8 cellular contexts compared by ENCODE assay signal in the genomic region with DNA sequence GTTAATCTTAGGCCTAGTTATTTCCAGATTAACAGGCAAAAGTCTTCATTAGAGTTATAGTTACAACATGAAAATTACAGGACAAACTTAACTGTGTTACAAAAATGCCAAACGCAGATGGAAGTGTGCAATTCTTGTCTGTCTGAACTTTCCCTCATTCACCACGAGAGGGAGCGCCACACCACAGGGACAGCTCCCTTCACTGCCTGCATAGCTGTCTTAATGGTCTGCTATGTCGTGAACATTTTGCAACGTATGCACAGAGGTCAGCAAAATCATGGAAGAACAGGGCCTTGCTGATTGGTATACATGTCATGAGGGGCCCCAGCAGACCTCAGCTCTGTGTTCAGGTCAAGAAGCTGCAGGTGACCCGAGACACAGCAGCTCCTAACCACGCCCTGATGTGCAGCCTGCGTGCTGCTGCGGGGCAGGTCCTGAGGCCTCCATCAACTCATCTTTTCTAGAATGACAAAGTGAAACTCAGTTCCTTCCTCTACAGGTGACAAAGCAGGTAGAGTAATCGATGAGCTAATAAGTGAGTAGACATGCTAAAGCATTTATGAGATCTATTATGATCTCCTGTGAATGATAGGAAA.
DNase-seq lines count a peak whose midpoint lies in the region; ATAC-seq and TF ChIP-seq lines count a peak whose summit lies in the region.

No MANE protein-coding gene starts in this region.

- H3K27ac ChIP-seq in IMR-90 (ENCODE audit: insufficient read depth, low read length) (no peak overlapping the region), OCI-LY3 (ENCODE audit: low read length) (no peak overlapping the region), esophagus muscularis mucosa (replicated peaks in 1 of 4) (no peak overlapping the region)

- no peaks in the 10 kb centered on the region for H3K4me1 Mint-ChIP-seq in natural killer cell

- TF ChIP-seq RAD21 in IMR-90 (IDR thresholded peaks at IDR 0.05; ENCODE audit: low read length), result peak; percentile 99

- no peak overlapping the region for H3K27ac Mint-ChIP-seq in natural killer cell

- H3K36me3 Mint-ChIP-seq in natural killer cell, result no peaks in the 10 kb centered on the region

- TF ChIP-seq CTCF in IMR-90 (conservative IDR thresholded peaks at IDR 0.05; ENCODE audit: low read depth, low read length) (peak; percentile 97), OCI-LY3 (IDR thresholded peaks at IDR 0.05; ENCODE audit: low read depth, low read length) (peak; percentile 100), esophagus muscularis mucosa (IDR thresholded peaks at IDR 0.05) (peak; percentile 86 to 89 (median 88)), natural killer cell (IDR thresholded peaks at IDR 0.05) (peak; percentile 73)

- H3K18ac ChIP-seq in IMR-90 (ENCODE audit: low read depth, low read length), result no peak overlapping the region

- H3K9me3 Mint-ChIP-seq in natural killer cell, result no peaks in the 10 kb centered on the region

- no peak overlapping the region; the same call in 1 of the 2 replicates for H3K4ac ChIP-seq in IMR-90 (ENCODE audit: low read depth, low read length)

- no peak overlapping the region for H2AK5ac ChIP-seq in IMR-90 (ENCODE audit: low read depth, low read length)

- no peaks in the 10 kb centered on the region for H3K9me1 ChIP-seq in IMR-90 (ENCODE audit: insufficient read depth, low read length)

- POLR2A ChIA-PET in IMR-90 (lab: Charles Lee; ENCODE audit: unreplicated experiment), result no interaction called here

- H3K79me2 ChIP-seq in OCI-LY3 (ENCODE audit: low read length), result no peaks in the 10 kb centered on the region

- H3K4me2 ChIP-seq in IMR-90 (ENCODE audit: low read depth, low read length) (no peak overlapping the region), OCI-LY3 (ENCODE audit: low read length) (peak overlapping the region; percentile 82)

- CTCF ChIA-PET in IMR-90 (lab: Yijun Ruan, JAX), result interaction anchor here (0.6 to 1.8 kb wide), 11 partner anchors 17 to 310 kb away, joined by 3 to 12 read pairs (median 3); a partner anchor contains a TSS

- peak; percentile 68 for ATAC-seq in GM19463 (IDR thresholded peaks at IDR 0.05; ENCODE audit: unreplicated experiment)
- peak; percentile 100 for ATAC-seq in IMR-90 (ENCODE audit: low read depth)
- ATAC-seq in natural killer cell, result peak in 2 of 3 donors; percentile 76 to 91
- peak; percentile 82 for ATAC-seq in stimulated activated naive CD8-positive, alpha-beta T cell treated with anti-CD3 and anti-CD28 coated beads, Interleukin-15, Interleukin-2, amounts not matched to agents 100 U/mL and 50 U/mL, for 24 hours

- H3K9me3 ChIP-seq in IMR-90 (ENCODE audit: control insufficient read depth, insufficient read depth, low read length), result peaks cover 7% of the 10 kb centered on the region
- peaks cover 16% of the 10 kb centered on the region for H3K9me3 ChIP-seq in OCI-LY3 (ENCODE audit: insufficient read depth, low read length)
- no peaks in the 10 kb centered on the region for H3K9me3 ChIP-seq in esophagus muscularis mucosa

- no TSS peak for BruUV-seq in IMR-90 (replicated peaks; lab: Mats Ljungman, UMichigan)

- no peak overlapping the region for H3K23ac ChIP-seq in IMR-90 (ENCODE audit: low read depth, low read length)

- H2BK20ac ChIP-seq in IMR-90 (ENCODE audit: low read depth, low read length), result no peak overlapping the region

- in situ Hi-C loops in IMR-90 (cut with MboI; ENCODE audit: low sequenced_read_pairs), result loop anchor here (5.0 to 25.0 kb wide), 2 partner anchors 240 to 605 kb away; no protein-coding TSS in a partner anchor

- no peaks in the 10 kb centered on the region for H4K20me1 ChIP-seq in IMR-90 (ENCODE audit: insufficient read depth, low read length)
- no peaks in the 10 kb centered on the region for H4K20me1 ChIP-seq in OCI-LY3 (ENCODE audit: insufficient read depth, low read length)

- H3K4me1 ChIP-seq in IMR-90 (ENCODE audit: control insufficient read depth, insufficient read depth, low read length), result no peaks in the 10 kb centered on the region
- H3K4me1 ChIP-seq in OCI-LY3 (ENCODE audit: low read length), result peaks cover 13% of the 10 kb centered on the region
- peaks cover 0 to 7% (median 6%) of the 10 kb centered on the region in 4 donors for H3K4me1 ChIP-seq in esophagus muscularis mucosa

- dilution Hi-C loops in IMR-90 (cut with HindIII; ENCODE audit: low sequenced_read_pairs, unreplicated experiment), result no loop called here

- no peak overlapping the region for H4K5ac ChIP-seq in IMR-90 (ENCODE audit: low read depth, low read length)

- H2BK5ac ChIP-seq in IMR-90 (ENCODE audit: low read depth, low read length, poor library complexity, severe bottlenecking), result no peak overlapping the region

- H3K4me3 ChIP-seq in IMR-90 (ENCODE audit: insufficient read depth, low read depth, low read length) (no peak overlapping the region), OCI-LY3 (ENCODE audit: low read length) (peak overlapping the region; percentile 71), esophagus muscularis mucosa (no peak overlapping the region)

- intact Hi-C loops in IMR-90 (cut with micrococcal nuclease) (loop anchor here (1.0 to 10.0 kb wide), 7 partner anchors 161 to 880 kb away; no protein-coding TSS in a partner anchor), esophagus muscularis mucosa (cut with DNase I) (loop anchor here (5.0 to 10.0 kb wide), 3 partner anchors 160 to 247 kb away; a partner anchor contains a TSS), natural killer cell (cut with micrococcal nuclease) (loop anchor here (2.0 to 5.0 kb wide), 2 partner anchors 241 to 300 kb away; no protein-coding TSS in a partner anchor)

- no peaks in the 10 kb centered on the region for H3K79me1 ChIP-seq in IMR-90 (ENCODE audit: low read depth in 1 of 2, low read length in 2 of 2)

- H2AFZ ChIP-seq in IMR-90 (replicated peaks; ENCODE audit: low read length, poor library complexity) (peak overlapping the region; percentile 86), OCI-LY3 (ENCODE audit: low read depth, low read length) (peak overlapping the region; percentile 89)

- H2AK9ac ChIP-seq in IMR-90 (replicated peaks; ENCODE audit: low read depth, low read length, poor library complexity), result peak overlapping the region; percentile 81

- H3K27me3 Mint-ChIP-seq in natural killer cell (ENCODE audit: low read depth in 2 of 2), result peaks cover 2 to 5% of the 10 kb centered on the region in 2 donors

- DNase-seq in CD1c-positive myeloid dendritic cell (ENCODE audit: extremely low spot score) (peak; percentile 72), IMR-90 (peak; percentile 86), activated T-cell treated with anti-CD3 and anti-CD28 coated beads for 24 hours (ENCODE audit: low read depth) (peak; percentile 39), esophagus muscularis mucosa (ENCODE audit: extremely low spot score) (no peak), natural killer cell (peak; percentile 16)
- peak; percentile 63 for DNase-seq in stimulated activated naive CD8-positive, alpha-beta T cell treated with anti-CD3 and anti-CD28 coated beads, Interleukin-15, Interleukin-2, amounts not matched to agents 100 U/mL and 50 U/mL, for 24 hours

- H3K56ac ChIP-seq in IMR-90 (ENCODE audit: extremely low read depth, insufficient read depth, low read length), result no peak overlapping the region

- no CpG with 5 or more reads among the region's 10 CpGs for WGBS in IMR-90 (ENCODE audit: extremely low coverage in 2 of 2, insufficient read length in 1 of 2), 2 experiments
- WGBS in esophagus muscularis mucosa, result 38% methylated on average over 10 of the region's 10 CpGs

- no peaks in the 10 kb centered on the region for H3K36me3 ChIP-seq in IMR-90 (ENCODE audit: control insufficient read depth, insufficient read depth, low read length)
- H3K36me3 ChIP-seq in OCI-LY3 (replicated peaks; ENCODE audit: low read depth, low read length), result peaks cover 9% of the 10 kb centered on the region
- no peaks in the 10 kb centered on the region for H3K36me3 ChIP-seq in esophagus muscularis mucosa

- H4K91ac ChIP-seq in IMR-90 (ENCODE audit: insufficient read depth, low read depth, low read length), result no peak overlapping the region

- H2BK15ac ChIP-seq in IMR-90 (ENCODE audit: low read depth, low read length), result no peak overlapping the region

- no peak overlapping the region for H3K14ac ChIP-seq in IMR-90 (replicated peaks; ENCODE audit: low read depth, low read length)

- no peak for TF ChIP-seq EP300 in esophagus muscularis mucosa (IDR thresholded peaks at IDR 0.05)

- no peak overlapping the region for H4K8ac ChIP-seq in IMR-90 (ENCODE audit: low read depth in 2 of 2, low read length in 2 of 2)

- H2BK120ac ChIP-seq in IMR-90 (ENCODE audit: low read depth, low read length), result peak overlapping the region; percentile 65; the same call in 1 of the 2 replicates

- H3K9ac ChIP-seq in IMR-90 (ENCODE audit: low read depth, low read length) (no peak overlapping the region), OCI-LY3 (ENCODE audit: low read length) (0 out of 2 replicates have a peak overlapping the region, but pooled peaks have one; percentile 9)

- no peak overlapping the region for H3K4me3 Mint-ChIP-seq in natural killer cell

- H3K27me3 ChIP-seq in IMR-90 (ENCODE audit: control insufficient read depth, insufficient read depth, low read length), result 0 out of 2 replicates have a peak, but pooled peaks cover 2% of the 10 kb centered on the region
- no peaks in the 10 kb centered on the region for H3K27me3 ChIP-seq in OCI-LY3 (ENCODE audit: low read depth, low read length)
- H3K27me3 ChIP-seq in esophagus muscularis mucosa, result no peaks in the 10 kb centered on the region

- 0 out of 2 replicates have a peak, but pooled peaks have one; percentile 25 for TF ChIP-seq POLR2A in IMR-90 (IDR thresholded peaks at IDR 0.05; ENCODE audit: low read depth, low read length)
- no peak for TF ChIP-seq POLR2A in esophagus muscularis mucosa (IDR thresholded peaks at IDR 0.05; ENCODE audit: low read depth)

TF ChIP-seq in IMR-90, 13 proteins besides CTCF, POLR2A, EP300 and RAD21:
- no peak for TF ChIP-seq CHD1 (IDR thresholded peaks at IDR 0.05; ENCODE audit: low read depth, low read length)
- TF ChIP-seq MAZ (IDR thresholded peaks at IDR 0.05; ENCODE audit: borderline replicate concordance, low read depth, low read length), result no peak
- no peak for TF ChIP-seq NFE2L2 (IDR thresholded peaks at IDR 0.05; ENCODE audit: low read depth, low read length)
- TF ChIP-seq CEBPB (IDR thresholded peaks at IDR 0.05; ENCODE audit: low read depth, low read length), result peak; percentile 69
- TF ChIP-seq RFX5 (IDR thresholded peaks at IDR 0.05; ENCODE audit: low read depth, low read length), result no peak
- no peak for TF ChIP-seq MXI1 (IDR thresholded peaks at IDR 0.05; ENCODE audit: borderline replicate concordance, low read depth, low read length)
- TF ChIP-seq SMC3 (IDR thresholded peaks at IDR 0.05; ENCODE audit: low read depth, low read length), result peak; percentile 97
- peak; percentile 75 for TF ChIP-seq MAFK (IDR thresholded peaks at IDR 0.05; ENCODE audit: low read depth, low read length)
